ENCODE assay signal across 8 cellular contexts in genomic region chr17:81516439-81516838, GRCh38. TPM values are rescaled to one million over a fixed set of nuclear protein-coding genes. Genes with fewer than 3 reads are reported as not detected.
A peak's percentile ranks its signal among the peaks of the same experiment; 100 is the strongest.
DNase-seq lines count a peak whose midpoint lies in the region; ATAC-seq and TF ChIP-seq lines count a peak whose summit lies in the region.

No MANE protein-coding gene starts in this region.

- peaks cover 28% of the 10 kb centered on the region for H3K79me2 ChIP-seq in GM23338 (replicated peaks; ENCODE audit: insufficient read depth)

- 66% methylated on average over 4 of the region's 4 CpGs for WGBS in right cardiac atrium
- WGBS in spleen, 5 donors: 49 to 73% (median 65%) methylated on average over 3 to 4 of the region's 4 CpGs

- H3K9me3 Mint-ChIP-seq in GM23338: peaks cover 7% of the 10 kb centered on the region
- H3K9me3 Mint-ChIP-seq in activated CD8-positive, alpha-beta T cell treated with anti-CD3 and anti-CD28 coated beads, Interleukin-2, amount 10 ng/mL, durations not matched to agents 7 days and 5 days (ENCODE audit: insufficient read depth): no peaks in the 10 kb centered on the region

- no peak overlapping the region for H2AFZ ChIP-seq in GM23338

- H3K4me3 ChIP-seq in GM23338: no peak overlapping the region
- H3K4me3 ChIP-seq in right cardiac atrium (ENCODE audit: low read length): peak overlapping the region; percentile 3
- H3K4me3 ChIP-seq in spleen: peak overlapping the region in 7 of 8 donors; percentile 53 to 99 (median 94)

- H3K4me1 Mint-ChIP-seq in GM23338: peaks cover 18% of the 10 kb centered on the region
- peaks cover 28% of the 10 kb centered on the region for H3K4me1 Mint-ChIP-seq in activated CD8-positive, alpha-beta T cell treated with anti-CD3 and anti-CD28 coated beads, Interleukin-2, amount 10 ng/mL, durations not matched to agents 7 days and 5 days (ENCODE audit: low read depth)

- H3K9me3 ChIP-seq in right cardiac atrium (ENCODE audit: control insufficient read depth, low read length): no peaks in the 10 kb centered on the region
- H3K9me3 ChIP-seq in spleen: no peaks in the 10 kb centered on the region

- peaks cover 28% of the 10 kb centered on the region for H3F3A ChIP-seq in GM23338 (replicated peaks; ENCODE audit: low read depth)

- peak overlapping the region; percentile 87 for H3K4me3 Mint-ChIP-seq in GM23338
- H3K4me3 Mint-ChIP-seq in activated CD8-positive, alpha-beta T cell treated with anti-CD3 and anti-CD28 coated beads, Interleukin-2, amount 10 ng/mL, durations not matched to agents 7 days and 5 days: peak overlapping the region; percentile 89

- H4K20me1 ChIP-seq in GM23338 (replicated peaks; ENCODE audit: insufficient read depth): peaks cover 15% of the 10 kb centered on the region

- H3K36me3 Mint-ChIP-seq in GM23338 (ENCODE audit: low read depth): peaks cover 9% of the 10 kb centered on the region
- peaks cover 17% of the 10 kb centered on the region for H3K36me3 Mint-ChIP-seq in activated CD8-positive, alpha-beta T cell treated with anti-CD3 and anti-CD28 coated beads, Interleukin-2, amount 10 ng/mL, durations not matched to agents 7 days and 5 days (ENCODE audit: low read depth)

- intact Hi-C loops in right cardiac atrium (cut with DNase I) (loop anchor here in 1 of 4 donors (5.0 kb wide), 1 partner anchor 36 kb away; the partner anchor contains the start of gene FAAP100), spleen (cut with DNase I; ENCODE audit: low total_unique reads) (no loop called here)

- H3K36me3 ChIP-seq in GM23338 (ENCODE audit: insufficient read depth) (peaks cover 7% of the 10 kb centered on the region), spleen (peaks cover 0 to 7% (median 5%) of the 10 kb centered on the region in 6 donors)

- H3K9me2 ChIP-seq in GM23338 (ENCODE audit: insufficient read depth): no peaks in the 10 kb centered on the region

- no peak for TF ChIP-seq POLR2A in spleen (IDR thresholded peaks at IDR 0.05)

- H3K4me1 ChIP-seq in GM23338 (ENCODE audit: insufficient read depth) (peaks cover 22% of the 10 kb centered on the region), right cardiac atrium (ENCODE audit: control insufficient read depth, insufficient read depth, low read length) (peaks cover 5% of the 10 kb centered on the region), spleen (peaks cover 41 to 79% (median 61%) of the 10 kb centered on the region in 6 donors)

- no peak for ATAC-seq in GM23338
- no peak for ATAC-seq in activated CD8-positive, alpha-beta T cell treated with anti-CD3 and anti-CD28 coated beads, Interleukin-2, amount 10 ng/mL, durations not matched to agents 7 days and 5 days
- no peak for ATAC-seq in right cardiac atrium
- no peak for ATAC-seq in GM21619 (IDR thresholded peaks at IDR 0.05; ENCODE audit: unreplicated experiment)
- no peak for ATAC-seq in HG02970 (IDR thresholded peaks at IDR 0.05; ENCODE audit: low FRiP score, unreplicated experiment)

- H3K27me3 ChIP-seq in GM23338 (ENCODE audit: insufficient read depth): peaks cover 34% of the 10 kb centered on the region
- H3K27me3 ChIP-seq in right cardiac atrium (ENCODE audit: control insufficient read depth, insufficient read depth): no peaks in the 10 kb centered on the region
- H3K27me3 ChIP-seq in spleen (replicated peaks in 1 of 7): peaks cover 0 to 8% (median 0%) of the 10 kb centered on the region in 7 donors

- H3K27ac Mint-ChIP-seq in GM23338: no peak overlapping the region
- H3K27ac Mint-ChIP-seq in activated CD8-positive, alpha-beta T cell treated with anti-CD3 and anti-CD28 coated beads, Interleukin-2, amount 10 ng/mL, durations not matched to agents 7 days and 5 days: peak overlapping the region; percentile 71

- TF ChIP-seq CTCF in GM23338 (conservative IDR thresholded peaks at IDR 0.05; ENCODE audit: low read depth in 2 of 2) (no peak), spleen (IDR thresholded peaks at IDR 0.05 in 8 of 11, conservative IDR thresholded peaks at IDR 0.05 in 3 of 11) (no peak)

- H3K4me2 ChIP-seq in GM23338: peak overlapping the region; percentile 78; the same call in 1 of the 2 replicates

- CTCF ChIA-PET in activated CD8-positive, alpha-beta T cell treated with anti-CD3 and anti-CD28 coated beads, Interleukin-2, amount 10 ng/mL, durations not matched to agents 7 days and 5 days (lab: Charles Lee): interaction anchor here (1.3 to 4.0 kb wide), 2 partner anchors 32 to 85 kb away, joined by 3 to 25 read pairs; no protein-coding TSS in a partner anchor

- no peak for DNase-seq in GM23338 (ENCODE audit: low spot score)
- no peak for DNase-seq in activated CD8-positive, alpha-beta T cell treated with anti-CD3 and anti-CD28 coated beads, Interleukin-2, amount 10 ng/mL, durations not matched to agents 7 days and 5 days
- DNase-seq in right cardiac atrium: peak in 2 of 3 donors; percentile 57 to 59
- DNase-seq in spleen: peak; percentile 82
- DNase-seq in kidney glomerular epithelial cell (lab: John Stamatoyannopoulos, UW): no peak
- DNase-seq in DMS153 treated with DMSO at 0.1 percent for 48 hours (lab: John Stamatoyannopoulos, UW; ENCODE audit: unreplicated experiment): no peak

- POLR2A ChIA-PET in activated CD8-positive, alpha-beta T cell treated with anti-CD3 and anti-CD28 coated beads, Interleukin-2, amount 10 ng/mL, durations not matched to agents 7 days and 5 days (lab: Charles Lee): interaction anchor here (0.6 to 2.0 kb wide), 3 partner anchors 8 to 113 kb away, joined by 3 to 8 read pairs (median 6); partner anchors contain the start of gene FAAP100

- H3K27ac ChIP-seq in GM23338 (ENCODE audit: low read depth) (no peak overlapping the region), right cardiac atrium (ENCODE audit: low read length) (no peak overlapping the region), spleen (peak overlapping the region; percentile 91 to 100 (median 100))

- H3K27me3 Mint-ChIP-seq in GM23338 (ENCODE audit: insufficient read depth, low read depth, poor library complexity): peaks cover 51% of the 10 kb centered on the region
- H3K27me3 Mint-ChIP-seq in activated CD8-positive, alpha-beta T cell treated with anti-CD3 and anti-CD28 coated beads, Interleukin-2, amount 10 ng/mL, durations not matched to agents 7 days and 5 days (ENCODE audit: low read depth): peaks cover 5% of the 10 kb centered on the region

TF ChIP-seq in GM23338, 12 proteins besides CTCF, POLR2A, EP300 and RAD21:
- no peak for TF ChIP-seq EZH2 (IDR thresholded peaks at IDR 0.05; ENCODE audit: low read depth, unreplicated experiment)
- TF ChIP-seq POLR2AphosphoS5 (IDR thresholded peaks at IDR 0.05; ENCODE audit: low read depth): no peak
- TF ChIP-seq NANOG (IDR thresholded peaks at IDR 0.05; ENCODE audit: borderline replicate concordance): no peak

RNA-seq across cellular contexts. Expression of gene ACTG1, which starts 3.8 kb away (rescaled TPM):
- total RNA-seq in GM23338 (2014; rRNA removed; shearing (Covaris generic)): 4,739 and 4,954 TPM in 2 replicates
- polyA plus RNA-seq in GM23338 (2016; fragmentation: Nextera tagmentation; extraction: Ambion mirVana) (1,867 and 1,896 TPM in 2 replicates), right cardiac atrium (410 TPM), spleen (1,000 to 10,000 TPM; 1,119 to 1,902 (median 1,793) TPM)
- 1,000 to 10,000 TPM; 5,147 to 5,318 TPM for total RNA-seq in activated CD8-positive, alpha-beta T cell treated with anti-CD3 and anti-CD28 coated beads, Interleukin-2, amount 10 ng/mL, durations not matched to agents 7 days and 5 days
- total RNA-seq in right cardiac atrium (100 to 1,000 TPM; 347 to 772 (median 510) TPM), spleen (1,000 to 10,000 TPM; 1,726 to 6,270 (median 2,803) TPM)

RNA-seq across cellular contexts. Expression of gene FSCN2, which starts 11.7 kb away (rescaled TPM):
- 1.6 TPM in 1 of 2 replicates, not detected in the other for total RNA-seq in GM23338 (2014; rRNA removed; shearing (Covaris generic))
- polyA plus RNA-seq in GM23338 (2016; fragmentation: Nextera tagmentation; extraction: Ambion mirVana): 0.13 TPM in 1 of 2 replicates, not detected in the other
- under 1 TPM; 0.52 to 0.74 TPM for total RNA-seq in activated CD8-positive, alpha-beta T cell treated with anti-CD3 and anti-CD28 coated beads, Interleukin-2, amount 10 ng/mL, durations not matched to agents 7 days and 5 days
- total RNA-seq in right cardiac atrium: under 1 TPM; 0.45 to 0.63 (median 0.53) TPM
- polyA plus RNA-seq in right cardiac atrium: 0.48 TPM
- 1 to 10 TPM; 1.2 to 4.0 (median 2.8) TPM for total RNA-seq in spleen
- 1 to 10 TPM in 1 of 3 donors, under 1 TPM in 2; 0.41 to 2.6 (median 0.76) TPM for polyA plus RNA-seq in spleen

RNA-seq across cellular contexts. Expression of gene FAAP100, which starts 35.7 kb away (rescaled TPM):
- 50.5 and 52.8 TPM in 2 replicates for total RNA-seq in GM23338 (2014; rRNA removed; shearing (Covaris generic))
- polyA plus RNA-seq in GM23338 (2016; fragmentation: Nextera tagmentation; extraction: Ambion mirVana) (16.0 and 16.2 TPM in 2 replicates), right cardiac atrium (13.0 TPM), spleen (10 to 100 TPM; 32.2 to 77.2 (median 52.0) TPM)
- total RNA-seq in activated CD8-positive, alpha-beta T cell treated with anti-CD3 and anti-CD28 coated beads, Interleukin-2, amount 10 ng/mL, durations not matched to agents 7 days and 5 days: 10 to 100 TPM; 39.2 to 43.6 TPM
- total RNA-seq in right cardiac atrium (10 to 100 TPM; 12.0 to 15.3 (median 13.5) TPM), spleen (10 to 100 TPM; 36.8 to 59.2 (median 50.2) TPM)

Comparison
In these comparisons a context has a peak if more than half of its experiments do, and no peak if none do; other contexts are left out.
1. DNase-seq: peak in right cardiac atrium (2 of 3) and spleen (single experiment); none in GM23338 (single experiment), activated CD8-positive, alpha-beta T cell treated with anti-CD3 and anti-CD28 coated beads, Interleukin-2, amount 10 ng/mL, durations not matched to agents 7 days and 5 days (single experiment), kidney glomerular epithelial cell (single experiment) and DMS153 treated with DMSO at 0.1 percent for 48 hours (single experiment).
2. H3K27ac ChIP-seq: peak in spleen (8 of 8); none in GM23338 (single experiment) and right cardiac atrium (single experiment).